1 cellular context compared by ENCODE assay signal in genomic region chr6:30744054-30744805, GRCh38.
TF ChIP-seq lines count a peak whose summit lies in the region.

IER3 (minus strand) TSS chr6:30744547; CDS start chr6:30744518, 29 bp downstream.

TF ChIP-seq in K562, 482 proteins besides CTCF, POLR2A, EP300 and RAD21 (continued from another document and continues in another):
- TF ChIP-seq SLC30A9 (CRISPR knock-in tag; IDR thresholded peaks at IDR 0.05) (no peak), CHCHD3 (CRISPR knock-in tag; IDR thresholded peaks at IDR 0.05) (no peak), MECOM (CRISPR knock-in tag; IDR thresholded peaks at IDR 0.05) (no peak), CBFA2T3 (IDR thresholded peaks at IDR 0.05) (no peak; the same call in 1 of the 2 replicates), ZZZ3 (IDR thresholded peaks at IDR 0.05) (no peak), MIER1 (IDR thresholded peaks at IDR 0.05; ENCODE audit: low read depth) (no peak), SP1 (CRISPR knock-in tag; IDR thresholded peaks at IDR 0.05) (peak; percentile 65; the same call in 1 of the 2 replicates), CBFB (CRISPR knock-in tag; IDR thresholded peaks at IDR 0.05) (no peak), EHMT2 (IDR thresholded peaks at IDR 0.05) (no peak), NCOR1 (IDR thresholded peaks at IDR 0.05) (0 out of 2 replicates have a peak, but pooled peaks have one; percentile 30), ZNF780A (CRISPR knock-in tag; IDR thresholded peaks at IDR 0.05) (no peak), SMAD1 (IDR thresholded peaks at IDR 0.05; ENCODE audit: low read depth, low read length, partially characterized antibody) (peak; percentile 81), TEAD4 (IDR thresholded peaks at IDR 0.05; ENCODE audit: low read length) (peak; percentile 53; the same call in 1 of the 2 replicates), TEAD4 (CRISPR knock-in tag; IDR thresholded peaks at IDR 0.05; ENCODE audit: borderline replicate concordance) (no peak), ZBTB12 (CRISPR knock-in tag; IDR thresholded peaks at IDR 0.05) (no peak), ZNF655 (CRISPR knock-in tag; IDR thresholded peaks at IDR 0.05) (no peak), ZNF395 (CRISPR knock-in tag; IDR thresholded peaks at IDR 0.05) (peak; percentile 61), ZC3H8 (IDR thresholded peaks at IDR 0.05) (no peak), LEF1 (IDR thresholded peaks at IDR 0.05) (peak; percentile 53; the same call in 1 of the 2 replicates), SRSF3 (IDR thresholded peaks at IDR 0.05; ENCODE audit: insufficient read depth, low read length) (no peak), PTTG1 (tag; IDR thresholded peaks at IDR 0.05; ENCODE audit: low read depth) (no peak), KLF6 (CRISPR knock-in tag; IDR thresholded peaks at IDR 0.05; ENCODE audit: borderline replicate concordance) (peak; percentile 69), ZNF175 (CRISPR knock-in tag; IDR thresholded peaks at IDR 0.05; ENCODE audit: low read depth) (no peak), NR2C2 (CRISPR knock-in tag; IDR thresholded peaks at IDR 0.05) (0 out of 2 replicates have a peak, but pooled peaks have one; percentile 14), NR2C2 (tag; IDR thresholded peaks at IDR 0.05) (peak; percentile 97), ETV1 (tag; conservative IDR thresholded peaks at IDR 0.05; ENCODE audit: low read depth) (no peak), NFATC3 (IDR thresholded peaks at IDR 0.05) (no peak), DPF2 (IDR thresholded peaks at IDR 0.05) (peak; percentile 62), CBX8 (IDR thresholded peaks at IDR 0.05; ENCODE audit: borderline replicate concordance, extremely low read depth, low read depth, low read length, poor library complexity, severe bottlenecking) (no peak), NCOA1 (IDR thresholded peaks at IDR 0.05; ENCODE audit: low read depth) (0 out of 2 replicates have a peak, but pooled peaks have one; percentile 25), UBTF (IDR thresholded peaks at IDR 0.05; ENCODE audit: borderline replicate concordance in 1 of 2, low read depth in 2 of 2, low read length in 2 of 2) (peak; percentile 65 to 70; a peak in 2 of 4 replicates), CHD1 (IDR thresholded peaks at IDR 0.05; ENCODE audit: low read length) (no peak), GTF2E2 (tag; IDR thresholded peaks at IDR 0.05) (peak; percentile 98), CCNT2 (IDR thresholded peaks at IDR 0.05; ENCODE audit: borderline replicate concordance, extremely low read depth, insufficient read length, low read depth, low read length) (peak; percentile 85), KLF1 (tag; IDR thresholded peaks at IDR 0.05) (no peak), NFYB (IDR thresholded peaks at IDR 0.05; ENCODE audit: extremely low read depth, insufficient read length) (no peak), XRCC4 (IDR thresholded peaks at IDR 0.05; ENCODE audit: extremely low read depth, insufficient read depth, insufficient read length) (no peak), MCM5 (IDR thresholded peaks at IDR 0.05; ENCODE audit: low read depth) (no peak)
- TF ChIP-seq, protein P1, sequence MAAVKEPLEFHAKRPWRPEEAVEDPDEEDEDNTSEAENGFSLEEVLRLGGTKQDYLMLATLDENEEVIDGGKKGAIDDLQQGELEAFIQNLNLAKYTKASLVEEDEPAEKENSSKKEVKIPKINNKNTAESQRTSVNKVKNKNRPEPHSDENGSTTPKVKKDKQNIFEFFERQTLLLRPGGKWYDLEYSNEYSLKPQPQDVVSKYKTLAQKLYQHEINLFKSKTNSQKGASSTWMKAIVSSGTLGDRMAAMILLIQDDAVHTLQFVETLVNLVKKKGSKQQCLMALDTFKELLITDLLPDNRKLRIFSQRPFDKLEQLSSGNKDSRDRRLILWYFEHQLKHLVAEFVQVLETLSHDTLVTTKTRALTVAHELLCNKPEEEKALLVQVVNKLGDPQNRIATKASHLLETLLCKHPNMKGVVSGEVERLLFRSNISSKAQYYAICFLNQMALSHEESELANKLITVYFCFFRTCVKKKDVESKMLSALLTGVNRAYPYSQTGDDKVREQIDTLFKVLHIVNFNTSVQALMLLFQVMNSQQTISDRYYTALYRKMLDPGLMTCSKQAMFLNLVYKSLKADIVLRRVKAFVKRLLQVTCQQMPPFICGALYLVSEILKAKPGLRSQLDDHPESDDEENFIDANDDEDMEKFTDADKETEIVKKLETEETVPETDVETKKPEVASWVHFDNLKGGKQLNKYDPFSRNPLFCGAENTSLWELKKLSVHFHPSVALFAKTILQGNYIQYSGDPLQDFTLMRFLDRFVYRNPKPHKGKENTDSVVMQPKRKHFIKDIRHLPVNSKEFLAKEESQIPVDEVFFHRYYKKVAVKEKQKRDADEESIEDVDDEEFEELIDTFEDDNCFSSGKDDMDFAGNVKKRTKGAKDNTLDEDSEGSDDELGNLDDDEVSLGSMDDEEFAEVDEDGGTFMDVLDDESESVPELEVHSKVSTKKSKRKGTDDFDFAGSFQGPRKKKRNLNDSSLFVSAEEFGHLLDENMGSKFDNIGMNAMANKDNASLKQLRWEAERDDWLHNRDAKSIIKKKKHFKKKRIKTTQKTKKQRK (IDR thresholded peaks at IDR 0.05; ENCODE audit: borderline replicate concordance, low read depth, low read length), result no peak
- TF ChIP-seq, protein P2, sequence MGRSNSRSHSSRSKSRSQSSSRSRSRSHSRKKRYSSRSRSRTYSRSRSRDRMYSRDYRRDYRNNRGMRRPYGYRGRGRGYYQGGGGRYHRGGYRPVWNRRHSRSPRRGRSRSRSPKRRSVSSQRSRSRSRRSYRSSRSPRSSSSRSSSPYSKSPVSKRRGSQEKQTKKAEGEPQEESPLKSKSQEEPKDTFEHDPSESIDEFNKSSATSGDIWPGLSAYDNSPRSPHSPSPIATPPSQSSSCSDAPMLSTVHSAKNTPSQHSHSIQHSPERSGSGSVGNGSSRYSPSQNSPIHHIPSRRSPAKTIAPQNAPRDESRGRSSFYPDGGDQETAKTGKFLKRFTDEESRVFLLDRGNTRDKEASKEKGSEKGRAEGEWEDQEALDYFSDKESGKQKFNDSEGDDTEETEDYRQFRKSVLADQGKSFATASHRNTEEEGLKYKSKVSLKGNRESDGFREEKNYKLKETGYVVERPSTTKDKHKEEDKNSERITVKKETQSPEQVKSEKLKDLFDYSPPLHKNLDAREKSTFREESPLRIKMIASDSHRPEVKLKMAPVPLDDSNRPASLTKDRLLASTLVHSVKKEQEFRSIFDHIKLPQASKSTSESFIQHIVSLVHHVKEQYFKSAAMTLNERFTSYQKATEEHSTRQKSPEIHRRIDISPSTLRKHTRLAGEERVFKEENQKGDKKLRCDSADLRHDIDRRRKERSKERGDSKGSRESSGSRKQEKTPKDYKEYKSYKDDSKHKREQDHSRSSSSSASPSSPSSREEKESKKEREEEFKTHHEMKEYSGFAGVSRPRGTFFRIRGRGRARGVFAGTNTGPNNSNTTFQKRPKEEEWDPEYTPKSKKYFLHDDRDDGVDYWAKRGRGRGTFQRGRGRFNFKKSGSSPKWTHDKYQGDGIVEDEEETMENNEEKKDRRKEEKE (IDR thresholded peaks at IDR 0.05; ENCODE audit: borderline replicate concordance in 1 of 2, control insufficient read depth in 1 of 2, low read depth in 2 of 2, low read length in 1 of 2), result no peak
- TF ChIP-seq, protein P3, sequence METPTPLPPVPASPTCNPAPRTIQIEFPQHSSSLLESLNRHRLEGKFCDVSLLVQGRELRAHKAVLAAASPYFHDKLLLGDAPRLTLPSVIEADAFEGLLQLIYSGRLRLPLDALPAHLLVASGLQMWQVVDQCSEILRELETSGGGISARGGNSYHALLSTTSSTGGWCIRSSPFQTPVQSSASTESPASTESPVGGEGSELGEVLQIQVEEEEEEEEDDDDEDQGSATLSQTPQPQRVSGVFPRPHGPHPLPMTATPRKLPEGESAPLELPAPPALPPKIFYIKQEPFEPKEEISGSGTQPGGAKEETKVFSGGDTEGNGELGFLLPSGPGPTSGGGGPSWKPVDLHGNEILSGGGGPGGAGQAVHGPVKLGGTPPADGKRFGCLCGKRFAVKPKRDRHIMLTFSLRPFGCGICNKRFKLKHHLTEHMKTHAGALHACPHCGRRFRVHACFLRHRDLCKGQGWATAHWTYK (CRISPR knock-in tag; IDR thresholded peaks at IDR 0.05), result peak; percentile 70
- TF ChIP-seq, protein P4, sequence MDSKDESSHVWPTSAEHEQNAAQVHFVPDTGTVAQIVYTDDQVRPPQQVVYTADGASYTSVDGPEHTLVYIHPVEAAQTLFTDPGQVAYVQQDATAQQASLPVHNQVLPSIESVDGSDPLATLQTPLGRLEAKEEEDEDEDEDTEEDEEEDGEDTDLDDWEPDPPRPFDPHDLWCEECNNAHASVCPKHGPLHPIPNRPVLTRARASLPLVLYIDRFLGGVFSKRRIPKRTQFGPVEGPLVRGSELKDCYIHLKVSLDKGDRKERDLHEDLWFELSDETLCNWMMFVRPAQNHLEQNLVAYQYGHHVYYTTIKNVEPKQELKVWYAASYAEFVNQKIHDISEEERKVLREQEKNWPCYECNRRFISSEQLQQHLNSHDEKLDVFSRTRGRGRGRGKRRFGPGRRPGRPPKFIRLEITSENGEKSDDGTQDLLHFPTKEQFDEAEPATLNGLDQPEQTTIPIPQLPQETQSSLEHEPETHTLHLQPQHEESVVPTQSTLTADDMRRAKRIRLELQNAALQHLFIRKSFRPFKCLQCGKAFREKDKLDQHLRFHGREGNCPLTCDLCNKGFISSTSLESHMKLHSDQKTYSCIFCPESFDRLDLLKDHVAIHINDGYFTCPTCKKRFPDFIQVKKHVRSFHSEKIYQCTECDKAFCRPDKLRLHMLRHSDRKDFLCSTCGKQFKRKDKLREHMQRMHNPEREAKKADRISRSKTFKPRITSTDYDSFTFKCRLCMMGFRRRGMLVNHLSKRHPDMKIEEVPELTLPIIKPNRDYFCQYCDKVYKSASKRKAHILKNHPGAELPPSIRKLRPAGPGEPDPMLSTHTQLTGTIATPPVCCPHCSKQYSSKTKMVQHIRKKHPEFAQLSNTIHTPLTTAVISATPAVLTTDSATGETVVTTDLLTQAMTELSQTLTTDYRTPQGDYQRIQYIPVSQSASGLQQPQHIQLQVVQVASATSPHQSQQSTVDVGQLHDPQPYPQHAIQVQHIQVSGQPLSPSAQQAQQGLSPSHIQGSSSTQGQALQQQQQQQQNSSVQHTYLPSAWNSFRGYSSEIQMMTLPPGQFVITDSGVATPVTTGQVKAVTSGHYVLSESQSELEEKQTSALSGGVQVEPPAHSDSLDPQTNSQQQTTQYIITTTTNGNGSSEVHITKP (IDR thresholded peaks at IDR 0.05; ENCODE audit: partially characterized antibody), result peak; percentile 39
- TF ChIP-seq, protein P5, sequence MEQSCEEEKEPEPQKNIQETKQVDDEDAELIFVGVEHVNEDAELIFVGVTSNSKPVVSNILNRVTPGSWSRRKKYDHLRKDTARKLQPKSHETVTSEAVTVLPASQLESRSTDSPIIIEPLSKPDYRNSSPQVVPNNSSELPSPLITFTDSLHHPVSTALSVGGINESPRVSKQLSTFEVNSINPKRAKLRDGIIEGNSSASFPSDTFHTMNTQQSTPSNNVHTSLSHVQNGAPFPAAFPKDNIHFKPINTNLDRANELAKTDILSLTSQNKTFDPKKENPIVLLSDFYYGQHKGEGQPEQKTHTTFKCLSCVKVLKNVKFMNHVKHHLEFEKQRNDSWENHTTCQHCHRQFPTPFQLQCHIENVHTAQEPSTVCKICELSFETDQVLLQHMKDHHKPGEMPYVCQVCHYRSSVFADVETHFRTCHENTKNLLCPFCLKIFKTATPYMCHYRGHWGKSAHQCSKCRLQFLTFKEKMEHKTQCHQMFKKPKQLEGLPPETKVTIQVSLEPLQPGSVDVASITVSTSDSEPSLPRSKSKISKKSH (CRISPR knock-in tag; IDR thresholded peaks at IDR 0.05), result no peak
